32 cellular contexts compared by ENCODE assay signal in the genomic region with DNA sequence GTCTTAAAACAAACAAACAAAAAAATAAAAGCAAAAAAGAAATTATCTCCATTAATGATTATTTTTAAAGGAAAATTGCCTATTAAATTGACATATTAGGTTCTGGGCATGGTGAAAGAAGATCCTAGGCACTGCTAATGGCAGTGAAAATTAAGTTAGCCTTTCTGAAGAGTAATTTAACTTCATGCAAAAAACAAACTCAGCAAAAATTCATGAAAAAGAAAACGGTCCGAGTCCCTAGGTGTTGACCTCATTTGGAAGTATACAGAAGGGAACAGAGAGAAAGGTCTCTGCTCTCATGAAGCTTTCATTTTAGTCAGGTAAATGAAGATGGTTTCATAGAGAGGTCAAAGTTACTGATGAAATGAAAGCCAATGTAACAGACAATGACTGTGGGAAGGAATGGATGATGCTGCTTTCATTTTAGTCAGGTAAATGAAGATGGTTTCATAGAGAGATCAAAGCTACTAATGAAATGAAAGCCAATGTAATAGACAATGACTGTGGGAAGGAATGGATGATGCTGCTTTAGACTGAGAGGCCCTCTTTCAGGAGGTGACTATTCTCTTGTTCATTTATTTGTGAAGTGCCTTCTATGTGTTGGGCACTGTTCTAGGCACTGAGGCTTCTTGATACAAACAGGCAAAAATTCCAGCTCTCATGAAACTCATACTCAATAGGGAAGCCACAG. TPM values are rescaled to one million over a fixed set of nuclear protein-coding genes. Genes with fewer than 3 reads are reported as not detected.
"Had no signal": no experiment of that assay in that cellular context is flagged by ENCODE, and none has a peak within 500 bp of the region (broad histone marks: within the 10 kb centered on the region; RNA-seq: fewer than 3 reads in every experiment).

No MANE protein-coding gene starts in this region.

- H3K4me1 ChIP-seq: ascending aorta had no signal

- H3K27me3 ChIP-seq: ascending aorta, cardiac muscle cell, MG63 had no signal

- H3K4me1 Mint-ChIP-seq: activated B cell treated with CpG ODN at 0.5 μM for 24 hours; activated CD4-positive, alpha-beta T cell treated with anti-CD3 and anti-CD28 coated beads, Interleukin-2, amount 10 ng/mL, durations not matched to agents 24 days and 14 days; activated naive CD4-positive, alpha-beta T cell treated with anti-CD3 and anti-CD28 coated beads, Interleukin-2, amount 10 ng/mL, durations not matched to agents 7 days and 5 days; central memory CD8-positive, alpha-beta T cell had no signal

- H3K4me3 ChIP-seq: ascending aorta, cardiac muscle cell, coronary artery, MG63 had no signal

- H3K27ac Mint-ChIP-seq: activated B cell treated with CpG ODN at 0.5 μM for 24 hours; activated CD4-positive, alpha-beta T cell treated with anti-CD3 and anti-CD28 coated beads, Interleukin-2, amount 10 ng/mL, durations not matched to agents 24 days and 14 days; activated naive CD4-positive, alpha-beta T cell treated with anti-CD3 and anti-CD28 coated beads, Interleukin-2, amount 10 ng/mL, durations not matched to agents 7 days and 5 days; activated naive CD8-positive, alpha-beta T cell; activated T-helper 1 cell treated with anti-CD3 and anti-CD28 coated beads, Interleukin-12 subunit alpha, Interleukin-12 subunit beta, Interleukin-2, Interleukin-4 antibody, amounts not matched to agents 30 ng/mL and 10 ng/mL and 1 ng/mL, durations not matched to agents 14 hours and 24 hours and 36 hours had no signal

- H3K36me3 ChIP-seq: ascending aorta, cardiac muscle cell, MG63 had no signal

- H3K4me3 Mint-ChIP-seq: activated B cell treated with CpG ODN at 0.5 μM for 24 hours; activated CD4-positive, alpha-beta T cell treated with anti-CD3 and anti-CD28 coated beads, Interleukin-2, amount 10 ng/mL, durations not matched to agents 24 days and 14 days; activated naive CD4-positive, alpha-beta T cell treated with anti-CD3 and anti-CD28 coated beads, Interleukin-2, amount 10 ng/mL, durations not matched to agents 7 days and 5 days; activated naive CD8-positive, alpha-beta T cell; activated T-helper 1 cell treated with anti-CD3 and anti-CD28 coated beads, Interleukin-12 subunit alpha, Interleukin-12 subunit beta, Interleukin-2, Interleukin-4 antibody, amounts not matched to agents 30 ng/mL and 10 ng/mL and 1 ng/mL, durations not matched to agents 14 hours and 24 hours and 36 hours; central memory CD8-positive, alpha-beta T cell had no signal

- H3K27me3 Mint-ChIP-seq: activated B cell treated with CpG ODN at 0.5 μM for 24 hours; activated naive CD4-positive, alpha-beta T cell treated with anti-CD3 and anti-CD28 coated beads, Interleukin-2, amount 10 ng/mL, durations not matched to agents 7 days and 5 days had no signal

- H3K27ac ChIP-seq: ascending aorta, cardiac muscle cell, coronary artery, VCaP had no signal

- H3K9me3 Mint-ChIP-seq: activated B cell treated with CpG ODN at 0.5 μM for 24 hours; activated CD4-positive, alpha-beta T cell treated with anti-CD3 and anti-CD28 coated beads, Interleukin-2, amount 10 ng/mL, durations not matched to agents 24 days and 14 days; activated naive CD4-positive, alpha-beta T cell treated with anti-CD3 and anti-CD28 coated beads, Interleukin-2, amount 10 ng/mL, durations not matched to agents 7 days and 5 days; activated T-helper 1 cell treated with anti-CD3 and anti-CD28 coated beads, Interleukin-12 subunit alpha, Interleukin-12 subunit beta, Interleukin-2, Interleukin-4 antibody, amounts not matched to agents 30 ng/mL and 10 ng/mL and 1 ng/mL, durations not matched to agents 14 hours and 24 hours and 36 hours; central memory CD8-positive, alpha-beta T cell had no signal

- DNase-seq: activated B cell treated with CpG ODN at 0.5 μM for 24 hours; activated CD4-positive, alpha-beta T cell treated with anti-CD3 and anti-CD28 coated beads, Interleukin-2, amount 10 ng/mL, durations not matched to agents 24 days and 14 days; activated CD4-positive, alpha-beta T cell treated with anti-CD3 and anti-CD28 coated beads, Interleukin-2, amount 50 U/mL, for 4 hours; activated CD4-positive, CD25-positive, alpha-beta regulatory T cell treated with anti-CD3 and anti-CD28 coated beads, Interleukin-2, amount 50 U/mL, for 72 hours; activated CD8-positive, alpha-beta memory T cell treated with anti-CD3 and anti-CD28 coated beads, Interleukin-2, amount 50 U/mL, for 4 hours; activated effector memory CD4-positive, alpha-beta T cell treated with Interleukin-2 at 50 U/mL for 16 hours; activated naive CD4-positive, alpha-beta T cell treated with anti-CD3 and anti-CD28 coated beads, Interleukin-2, amount 10 ng/mL, durations not matched to agents 7 days and 5 days; activated T-cell treated with anti-CD3 and anti-CD28 coated beads for 4 hours; amygdala; KG1; MG63; MV-4-11; NCI-H1092; NCI-H1436 treated with DMSO at 0.1 percent for 48 hours; NCI-H1694 treated with DMSO at 0.1 percent for 48 hours; NCI-H2029; NCI-H2171; NCI-H510A; NCI-H526; NCI-H748 treated with DMSO at 0.1 percent for 48 hours; Right ventricle myocardium superior; SW 1271; T-helper 1 cell; T-helper 2 cell; T-helper 9 cell had no signal

- H3K9me3 ChIP-seq: ascending aorta, MG63 had no signal

- H3K36me3 Mint-ChIP-seq: activated naive CD4-positive, alpha-beta T cell treated with anti-CD3 and anti-CD28 coated beads, Interleukin-2, amount 10 ng/mL, durations not matched to agents 7 days and 5 days; activated naive CD8-positive, alpha-beta T cell had no signal

RNA-seq across cellular contexts. Expression of gene OVCH1, which starts 50.1 kb away (rescaled TPM):
- total RNA-seq: activated B cell treated with CpG ODN at 0.5 μM for 24 hours; activated CD4-positive, alpha-beta T cell treated with anti-CD3 and anti-CD28 coated beads, Interleukin-2, amount 10 ng/mL, durations not matched to agents 24 days and 14 days; activated T-helper 1 cell treated with anti-CD3 and anti-CD28 coated beads, Interleukin-12 subunit alpha, Interleukin-12 subunit beta, Interleukin-2, Interleukin-4 antibody, amounts not matched to agents 30 ng/mL and 10 ng/mL and 1 ng/mL, durations not matched to agents 14 hours and 24 hours and 36 hours; cardiac muscle cell; Right ventricle myocardium superior had no signal
- polyA plus RNA-seq: cardiac muscle cell had no signal
